ENCODE assay signal across 8 cellular contexts in the genomic region with DNA sequence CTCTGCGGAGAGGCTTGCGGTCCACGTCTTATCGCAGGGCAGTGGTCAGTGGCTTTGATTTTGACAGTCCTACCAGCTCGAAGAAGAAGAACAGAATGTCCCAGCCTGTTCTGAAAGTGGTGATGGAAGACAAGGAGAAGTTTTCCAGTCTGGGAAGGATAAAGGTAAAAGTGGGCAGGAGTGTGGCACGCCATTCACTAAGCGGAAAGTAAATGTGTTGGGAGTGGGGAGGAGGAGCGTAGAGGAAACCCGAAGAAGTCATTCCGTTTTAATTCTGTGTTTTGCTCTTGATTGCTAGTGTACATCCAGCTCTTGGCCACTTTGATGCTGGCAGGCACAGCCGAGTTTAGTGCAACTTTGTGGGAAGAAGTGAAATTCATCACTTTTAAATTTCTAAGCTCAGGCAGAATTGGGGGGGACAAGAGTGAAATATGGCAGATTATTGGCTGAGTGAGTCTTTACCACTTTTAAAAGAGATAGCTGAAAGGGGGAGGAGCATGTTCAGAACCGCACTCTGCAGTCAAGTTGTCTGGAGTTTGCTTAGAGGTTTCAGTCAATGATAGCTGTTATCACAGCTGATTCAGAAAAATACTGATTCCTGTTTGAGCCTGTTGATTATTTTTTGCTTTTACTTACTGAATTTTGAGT. TPM values are rescaled to one million over a fixed set of nuclear protein-coding genes. Genes with fewer than 3 reads are reported as not detected.
DNase-seq lines count a peak whose midpoint lies in the region; ATAC-seq, FAIRE-seq and TF ChIP-seq lines count a peak whose summit lies in the region.

No MANE protein-coding gene starts in this region.

- in situ Hi-C loops in brain microvascular endothelial cell (cut with HindIII; ENCODE audit: low pct_ligation_motif_present, low sequenced_read_pairs) (no loop called here), HepG2 (cut with HindIII; ENCODE audit: extremely low pct_ligation_motif_present, low pct_unique_long_range_greater_than_20kb) (loop anchor here (10.0 kb wide), 1 partner anchor 132 kb away; no protein-coding TSS in a partner anchor)

- H3K27ac Mint-ChIP-seq in activated T-cell treated with anti-CD3 and anti-CD28 coated beads, Interleukin-2, amount 50 U/mL, for 24 hours: no peak overlapping the region

- H3K36me3 ChIP-seq in brain microvascular endothelial cell (replicated peaks) (no peaks in the 10 kb centered on the region), HepG2 (replicated peaks in 1 of 2; ENCODE audit: control insufficient read depth in 1 of 2, insufficient read depth in 2 of 2, low read length in 2 of 2) (no peaks in the 10 kb centered on the region), upper lobe of left lung (no peaks in the 10 kb centered on the region)

- POLR2A ChIA-PET in HepG2 (lab: Yijun Ruan, JAX): no interaction called here

- CTCF ChIA-PET in HepG2 (lab: Yijun Ruan, JAX; ENCODE audit: low intra/inter-chr PET ratio, low total read pairs): no interaction called here

- TF ChIP-seq RAD21 in HepG2 (CRISPR knock-in tag; IDR thresholded peaks at IDR 0.05): no peak

- TF ChIP-seq POLR2A in HepG2 (IDR thresholded peaks at IDR 0.05; ENCODE audit: insufficient read depth in 1 of 2, low read depth in 2 of 2, low read length in 2 of 2) (no peak), upper lobe of left lung (IDR thresholded peaks at IDR 0.05) (no peak)

- peaks cover 26% of the 10 kb centered on the region for H3K4me1 Mint-ChIP-seq in activated T-cell treated with anti-CD3 and anti-CD28 coated beads, Interleukin-2, amount 50 U/mL, for 24 hours (ENCODE audit: low read depth)

- TF ChIP-seq EP300 in HepG2 (IDR thresholded peaks at IDR 0.05; ENCODE audit: low read depth in 2 of 2, low read length in 2 of 2): no peak
- no peak for TF ChIP-seq EP300 in HepG2 (CRISPR knock-in tag; IDR thresholded peaks at IDR 0.05; ENCODE audit: borderline replicate concordance)
- no peak for TF ChIP-seq EP300 in upper lobe of left lung (IDR thresholded peaks at IDR 0.05)

- H3K27ac ChIP-seq in brain microvascular endothelial cell: no peak overlapping the region
- no peak overlapping the region for H3K27ac ChIP-seq in HepG2 (ENCODE audit: extremely low read length, insufficient read depth, low read length)
- peak overlapping the region; percentile 66 to 82 (median 76) for H3K27ac ChIP-seq in upper lobe of left lung

- H3K4me2 ChIP-seq in HepG2 (ENCODE audit: low read depth, low read length): peak overlapping the region; percentile 92

- ATAC-seq in HepG2: peak; percentile 8; the same call in 2 of the 3 replicates
- no peak for ATAC-seq in upper lobe of left lung (ENCODE audit: low FRiP score in 2 of 2)
- no peak for ATAC-seq in HG03025 (IDR thresholded peaks at IDR 0.05; ENCODE audit: low FRiP score, unreplicated experiment)

- intact Hi-C loops in HepG2 (cut with micrococcal nuclease; ENCODE audit: unreplicated experiment): loop anchor here (10.0 kb wide), 2 partner anchors 102 to 132 kb away; no protein-coding TSS in a partner anchor

- H3K4me3 Mint-ChIP-seq in activated T-cell treated with anti-CD3 and anti-CD28 coated beads, Interleukin-2, amount 50 U/mL, for 24 hours: peak overlapping the region; percentile 75

- no peak overlapping the region for H2AFZ ChIP-seq in HepG2 (ENCODE audit: low read length)

- no peaks in the 10 kb centered on the region for H3K9me3 Mint-ChIP-seq in activated T-cell treated with anti-CD3 and anti-CD28 coated beads, Interleukin-2, amount 50 U/mL, for 24 hours

- FAIRE-seq in HepG2 (lab: Jason Lieb, UNC) (no peak), D721Med (lab: Jason Lieb, UNC) (no peak)

- no peaks in the 10 kb centered on the region for H3K36me3 Mint-ChIP-seq in activated T-cell treated with anti-CD3 and anti-CD28 coated beads, Interleukin-2, amount 50 U/mL, for 24 hours (ENCODE audit: low read depth)

- DNase-seq in activated T-cell treated with anti-CD3 and anti-CD28 coated beads, Interleukin-2, amount 50 U/mL, for 24 hours: no peak
- DNase-seq in activated T-cell treated with anti-CD3 and anti-CD28 coated beads, Interleukin-2, amount 50 U/mL, for 1 hour: no peak
- DNase-seq in brain microvascular endothelial cell: peak; percentile 34
- peak; percentile 1 for DNase-seq in HepG2 (ENCODE audit: low spot score)
- no peak for DNase-seq in upper lobe of left lung
- no peak for DNase-seq in NCI-H2196 (lab: John Stamatoyannopoulos, UW; ENCODE audit: unreplicated experiment)
- DNase-seq in D721Med (ENCODE audit: insufficient read length, low spot score): no peak

- peak overlapping the region; percentile 80 for H3K4me3 ChIP-seq in brain microvascular endothelial cell (ENCODE audit: low read depth, low read length)
- H3K4me3 ChIP-seq in HepG2 (replicated peaks in 1 of 3; ENCODE audit: insufficient read depth in 1 of 3, low read depth in 2 of 3, low read length in 3 of 3): peak overlapping the region; percentile 5 to 79 (median 62); a peak in 5 of 6 replicates
- peak overlapping the region; percentile 45 to 88 (median 76) for H3K4me3 ChIP-seq in upper lobe of left lung

- H3K9ac ChIP-seq in HepG2 (ENCODE audit: insufficient read depth, low read depth, low read length): no peak overlapping the region

- no peak for TF ChIP-seq CTCF in brain microvascular endothelial cell (IDR thresholded peaks at IDR 0.05; ENCODE audit: low read depth, low read length, missing control alignments)
- no peak for TF ChIP-seq CTCF in HepG2 (CRISPR knock-in tag; IDR thresholded peaks at IDR 0.05)
- no peak for TF ChIP-seq CTCF in upper lobe of left lung (IDR thresholded peaks at IDR 0.05)
- TF ChIP-seq CTCF in D721Med (IDR thresholded peaks at IDR 0.05; ENCODE audit: insufficient read depth, missing control alignments): no peak

- WGBS in HepG2 (ENCODE audit: low lambda C conversion rate): 34% methylated on average over 12 of the region's 12 CpGs
- 21 to 23% methylated on average over 12 of the region's 12 CpGs for WGBS in upper lobe of left lung, 2 donors

- peaks cover 73% of the 10 kb centered on the region for H3K27me3 Mint-ChIP-seq in activated T-cell treated with anti-CD3 and anti-CD28 coated beads, Interleukin-2, amount 50 U/mL, for 24 hours

- BruUV-seq in HepG2 (replicated peaks; lab: Mats Ljungman, UMichigan): TSS peak; percentile 34

- no peaks in the 10 kb centered on the region for H3K27me3 ChIP-seq in brain microvascular endothelial cell (replicated peaks)
- peaks cover 0 to 32% of the 10 kb centered on the region in 2 experiments; a peak in 3 of 5 replicates for H3K27me3 ChIP-seq in HepG2 (ENCODE audit: control insufficient read depth in 1 of 2, insufficient read depth in 2 of 2, low read length in 2 of 2)
- H3K27me3 ChIP-seq in upper lobe of left lung: peaks cover 0 to 6% (median 0%) of the 10 kb centered on the region in 4 donors

- no peaks in the 10 kb centered on the region for H3K79me2 ChIP-seq in HepG2 (ENCODE audit: insufficient read depth, low read length)

- no peaks in the 10 kb centered on the region for H4K20me1 ChIP-seq in HepG2 (ENCODE audit: insufficient read depth, low read length)

- H3K4me1 ChIP-seq in HepG2 (ENCODE audit: insufficient read depth, low read length) (peaks cover 54% of the 10 kb centered on the region), upper lobe of left lung (peaks cover 5 to 29% (median 11%) of the 10 kb centered on the region in 4 donors)

- no peaks in the 10 kb centered on the region for H3K9me3 ChIP-seq in HepG2 (ENCODE audit: low read length)
- no peaks in the 10 kb centered on the region for H3K9me3 ChIP-seq in upper lobe of left lung

TF ChIP-seq in HepG2, 621 proteins besides CTCF, POLR2A, EP300 and RAD21:
- TF ChIP-seq KAT8 (CRISPR knock-in tag; IDR thresholded peaks at IDR 0.05) (no peak), DMAP1 (CRISPR knock-in tag; IDR thresholded peaks at IDR 0.05) (no peak), ZFP62 (CRISPR knock-in tag; IDR thresholded peaks at IDR 0.05) (no peak), ZNF7 (CRISPR knock-in tag; IDR thresholded peaks at IDR 0.05) (peak; percentile 56; the same call in 1 of the 2 replicates), FOXK2 (IDR thresholded peaks at IDR 0.05) (no peak), HNRNPH1 (optimal IDR thresholded peaks at IDR 0.05; ENCODE audit: low read depth, low read length) (no peak), ELF4 (CRISPR knock-in tag; IDR thresholded peaks at IDR 0.05; ENCODE audit: borderline replicate concordance) (no peak), SAP130 (CRISPR knock-in tag; IDR thresholded peaks at IDR 0.05; ENCODE audit: low read depth) (0 out of 2 replicates have a peak, but pooled peaks have one; percentile 31)

RNA-seq across cellular contexts. Expression of a gene that starts 1.8 kb away (rescaled TPM):
- total RNA-seq in HepG2 (2016; rRNA removed; fragmentation: Illumina TruSeq; extraction: Trizol) (6.1 and 6.3 TPM in 2 replicates), upper lobe of left lung (100 to 1,000 TPM in 3 of 6 donors, 10 to 100 TPM in 3; 49.3 to 110 (median 90.9) TPM)
- total RNA-seq in HepG2 (2016; cell fraction: cytosol; rRNA removed; fragmentation: Illumina TruSeq; extraction: Trizol; ENCODE audit: low read depth): 0.51 and 0.79 TPM in 2 replicates
- 5.5 and 6.0 TPM in 2 replicates for total RNA-seq in HepG2 (2016; cell fraction: insoluble cytoplasmic fraction; rRNA removed; fragmentation: Illumina TruSeq; extraction: Trizol)
- 2.8 and 2.9 TPM in 2 replicates for total RNA-seq in HepG2 (2016; cell fraction: membrane; rRNA removed; fragmentation: Illumina TruSeq; extraction: Trizol)
- total RNA-seq in HepG2 (2016; cell fraction: nucleus; rRNA removed; fragmentation: Illumina TruSeq; extraction: Trizol): 8.2 and 10.7 TPM in 2 replicates
- polyA plus RNA-seq in HepG2 (2011; rRNA removed): 0.65 and 0.74 TPM in 2 replicates
- 0.34 and 0.35 TPM in 2 replicates for polyA plus RNA-seq in HepG2 (2011; cell fraction: cytosol; rRNA removed)
- polyA plus RNA-seq in HepG2 (2011; cell fraction: nucleus; rRNA removed): 1.5 and 1.7 TPM in 2 replicates
- 1.1 and 1.9 TPM in 2 replicates for polyA plus RNA-seq in HepG2 (2012)
- polyA plus RNA-seq in HepG2 (2016; cell fraction: cytosol; fragmentation: Illumina TruSeq; extraction: Trizol; ENCODE audit: low read depth): 0.27 and 0.35 TPM in 2 replicates
- polyA plus RNA-seq in HepG2 (2016; cell fraction: insoluble cytoplasmic fraction; fragmentation: Illumina TruSeq; extraction: Trizol; ENCODE audit: low read depth): 5.6 and 6.2 TPM in 2 replicates
- 1.2 and 1.5 TPM in 2 replicates for polyA plus RNA-seq in HepG2 (2016; cell fraction: membrane; fragmentation: Illumina TruSeq; extraction: Trizol; ENCODE audit: low read depth)
- polyA plus RNA-seq in HepG2 (2016; cell fraction: nucleus; fragmentation: Illumina TruSeq; extraction: Trizol; ENCODE audit: insufficient read depth, low read depth): 9.8 and 9.9 TPM in 2 replicates
- 0.14 and 1.3 TPM in 2 replicates for polyA minus RNA-seq in HepG2 (2011; rRNA and poly(A)+ RNA removed; ENCODE audit: low replicate concordance)
- polyA minus RNA-seq in HepG2 (2011; cell fraction: cytosol; rRNA and poly(A)+ RNA removed): 0.88 and 0.89 TPM in 2 replicates
- 4.7 and 6.1 TPM in 2 replicates for polyA minus RNA-seq in HepG2 (2011; cell fraction: nucleus; rRNA and poly(A)+ RNA removed)

Comparison
In these comparisons a context has a peak if more than half of its experiments do, and no peak if none do; other contexts are left out.
1. DNase-seq: peak in brain microvascular endothelial cell (single experiment) and HepG2 (single experiment); none in activated T-cell treated with anti-CD3 and anti-CD28 coated beads, Interleukin-2, amount 50 U/mL, for 24 hours (single experiment), activated T-cell treated with anti-CD3 and anti-CD28 coated beads, Interleukin-2, amount 50 U/mL, for 1 hour (single experiment), upper lobe of left lung (0 of 2), NCI-H2196 (single experiment) and D721Med (single experiment).
2. H3K27ac ChIP-seq: peak in upper lobe of left lung (4 of 4); none in brain microvascular endothelial cell (single experiment) and HepG2 (single experiment).
3. RNA of a gene that starts 1.8 kb away (total RNA-seq): 49.3 to 110 TPM in upper lobe of left lung; 0.51 to 10.7 TPM in HepG2; every median in the first group is over 4 times any median in the second.
4. Peak in every context shown above with its lines, with median percentiles within 50 percentile points of each other: H3K4me3 ChIP-seq.